ENCODE assay signal across 1 cellular context in genomic region chr15:83053151-83053550, GRCh38.
TF ChIP-seq lines count a peak whose summit lies in the region.

No MANE protein-coding gene starts in this region.

TF ChIP-seq in HepG2, 621 proteins besides CTCF, POLR2A, EP300 and RAD21:
- TF ChIP-seq SRSF9 (IDR thresholded peaks at IDR 0.05; ENCODE audit: borderline replicate concordance, insufficient read depth, low read depth, low read length, poor library complexity, severe bottlenecking) (no peak), GMEB2 (CRISPR knock-in tag; IDR thresholded peaks at IDR 0.05; ENCODE audit: low read depth) (no peak), PITX1 (CRISPR knock-in tag; IDR thresholded peaks at IDR 0.05) (no peak), ARNTL (CRISPR knock-in tag; IDR thresholded peaks at IDR 0.05) (no peak)
